ENCODE assay signal across 1 cellular context in genomic region chr16:58284488-58284887, GRCh38.
TF ChIP-seq lines count a peak whose summit lies in the region.

No MANE protein-coding gene starts in this region.

TF ChIP-seq in K562, 482 proteins besides CTCF, POLR2A, EP300 and RAD21 (continued from another document):
- TF ChIP-seq STAT6 (CRISPR knock-in tag; IDR thresholded peaks at IDR 0.05) (no peak), KDM4B (IDR thresholded peaks at IDR 0.05; ENCODE audit: borderline replicate concordance in 2 of 2, low read depth in 1 of 2) (no peak), BCLAF1 (IDR thresholded peaks at IDR 0.05; ENCODE audit: borderline replicate concordance in 1 of 2, control insufficient read depth in 1 of 2, low read depth in 2 of 2, low read length in 1 of 2) (no peak), NCOR1 (IDR thresholded peaks at IDR 0.05) (no peak), WHSC1 (IDR thresholded peaks at IDR 0.05; ENCODE audit: low read length) (no peak)
